Comparison of ENCODE assay signal across 7 cellular contexts in the genomic region with DNA sequence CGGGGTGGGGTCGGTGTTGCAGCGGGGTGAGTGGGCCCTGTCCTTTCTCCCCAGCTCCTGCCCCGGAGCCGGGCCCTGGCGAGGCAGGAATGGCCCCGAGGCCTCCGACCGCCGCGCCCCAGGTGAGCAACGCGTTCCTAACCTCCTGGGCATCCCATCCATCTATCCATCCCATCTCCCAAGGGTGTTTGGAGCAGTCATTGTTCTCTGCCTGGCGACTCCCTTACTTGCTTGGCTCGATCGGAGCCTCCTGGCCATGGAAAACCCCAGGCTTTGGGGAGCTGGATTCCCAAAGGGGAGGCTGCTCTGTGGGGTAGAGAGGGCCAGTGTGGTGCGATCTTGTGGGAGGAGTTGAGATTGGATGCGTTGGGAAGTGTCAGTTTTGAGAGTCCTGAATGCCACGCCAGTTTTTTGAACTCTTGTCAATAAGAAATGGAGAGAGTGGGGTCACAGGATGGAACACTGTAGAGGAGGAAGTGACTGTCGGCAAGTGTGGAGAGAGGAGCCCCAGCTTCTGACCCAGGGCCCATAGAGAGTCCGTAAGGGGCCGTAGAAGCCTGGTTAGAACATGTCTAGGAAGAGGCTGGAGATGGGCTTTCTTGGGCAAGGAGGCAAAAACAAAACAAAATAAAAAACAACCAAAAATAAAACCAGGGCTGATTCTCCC. TPM values are rescaled to one million over a fixed set of nuclear protein-coding genes. Genes with fewer than 3 reads are reported as not detected.
DNase-seq lines count a peak whose midpoint lies in the region; ATAC-seq, FAIRE-seq and TF ChIP-seq lines count a peak whose summit lies in the region.

No MANE protein-coding gene starts in this region.

- H3K9me3 ChIP-seq in SJSA1 (replicated peaks) (peaks cover 9% of the 10 kb centered on the region), ectodermal cell (ENCODE audit: control insufficient read depth, low read length) (no peaks in the 10 kb centered on the region), mononuclear cell (ENCODE audit: low read depth, low read length) (no peaks in the 10 kb centered on the region), upper lobe of right lung (no peaks in the 10 kb centered on the region)

- peaks cover 25% of the 10 kb centered on the region for H3K36me3 ChIP-seq in SJSA1
- H3K36me3 ChIP-seq in ectodermal cell (ENCODE audit: control insufficient read depth, insufficient read depth, low read length): peaks cover 15% of the 10 kb centered on the region
- H3K36me3 ChIP-seq in upper lobe of right lung: peaks cover 8% of the 10 kb centered on the region

- H3K27ac ChIP-seq in SJSA1 (no peak overlapping the region), ectodermal cell (ENCODE audit: insufficient read depth, low read depth, low read length, poor library complexity, severe bottlenecking) (no peak overlapping the region), upper lobe of right lung (peak overlapping the region; percentile 85)

- peaks cover 3% of the 10 kb centered on the region for H3K4me1 ChIP-seq in SJSA1 (replicated peaks)
- H3K4me1 ChIP-seq in ectodermal cell (ENCODE audit: control insufficient read depth, insufficient read depth, low read length): peaks cover 2% of the 10 kb centered on the region
- H3K4me1 ChIP-seq in mononuclear cell (ENCODE audit: insufficient read depth, low read length): peaks cover 17% of the 10 kb centered on the region
- no peaks in the 10 kb centered on the region for H3K4me1 ChIP-seq in upper lobe of right lung

- intact Hi-C loops in upper lobe of right lung (cut with DNase I): no loop called here

- DNase-seq in GM12891 (ENCODE audit: insufficient read length, low spot score): no peak
- DNase-seq in SJSA1 (ENCODE audit: low read depth in 1 of 2, low spot score in 2 of 2): no peak
- no peak for DNase-seq in upper lobe of right lung
- no peak for DNase-seq in NK-92 (lab: John Stamatoyannopoulos, UW; ENCODE audit: unreplicated experiment)

- TF ChIP-seq POLR2A in GM12891 (IDR thresholded peaks at IDR 0.05; ENCODE audit: low read depth, low read length): no peak

- peak; percentile 6 for ATAC-seq in HG02798 (IDR thresholded peaks at IDR 0.05; ENCODE audit: poor library complexity, unreplicated experiment)
- peak; percentile 44 for ATAC-seq in upper lobe of right lung

- WGBS in ectodermal cell, 2 experiments: 9 to 11% methylated on average over 22 of the region's 22 CpGs

- H3K4me3 ChIP-seq in SJSA1 (peak overlapping the region; percentile 84), ectodermal cell (ENCODE audit: insufficient read depth, low read depth, low read length) (peak overlapping the region; percentile 69), mononuclear cell (ENCODE audit: low read length) (peak overlapping the region; percentile 87), upper lobe of right lung (peak overlapping the region; percentile 84)

- TF ChIP-seq CTCF in upper lobe of right lung (IDR thresholded peaks at IDR 0.05): no peak

- H3K27me3 ChIP-seq in SJSA1 (replicated peaks) (no peaks in the 10 kb centered on the region), ectodermal cell (ENCODE audit: control insufficient read depth, insufficient read depth, low read length, poor library complexity, severe bottlenecking) (no peaks in the 10 kb centered on the region), mononuclear cell (ENCODE audit: insufficient read depth, low read length) (no peaks in the 10 kb centered on the region), upper lobe of right lung (no peaks in the 10 kb centered on the region)

- peak; percentile 68 for FAIRE-seq in GM12891 (lab: Jason Lieb, UNC)

TF ChIP-seq in GM12891, 5 proteins besides CTCF, POLR2A, EP300 and RAD21:
- no peak for TF ChIP-seq TAF1 (IDR thresholded peaks at IDR 0.05; ENCODE audit: low read depth, low read length)
- TF ChIP-seq SPI1 (IDR thresholded peaks at IDR 0.05; ENCODE audit: low read depth, low read length): peak; percentile 42; the same call in 1 of the 2 replicates
TF ChIP-seq in GM12891: peak in this region for 1.

RNA-seq across cellular contexts. Expression of a gene that starts 0.7 kb away (rescaled TPM):
- 11.0 TPM for polyA plus RNA-seq in GM12891 (2012; ENCODE audit: low read depth, missing spikeins)
- total RNA-seq in SJSA1 (2014; rRNA removed; shearing (Covaris generic)): 14.4 and 18.2 TPM in 2 replicates
- polyA plus RNA-seq in ectodermal cell (2013, experiment 1 of 4): 67.7 TPM
- polyA plus RNA-seq in ectodermal cell (2013, experiment 2 of 4): 58.8 TPM
- polyA plus RNA-seq in ectodermal cell (2013, experiment 3 of 4): 61.4 TPM
- 62.3 TPM for polyA plus RNA-seq in ectodermal cell (2013, experiment 4 of 4)
- total RNA-seq in mononuclear cell: 15.2 TPM
- 17.7 TPM for total RNA-seq in upper lobe of right lung
